In the genomic region with DNA sequence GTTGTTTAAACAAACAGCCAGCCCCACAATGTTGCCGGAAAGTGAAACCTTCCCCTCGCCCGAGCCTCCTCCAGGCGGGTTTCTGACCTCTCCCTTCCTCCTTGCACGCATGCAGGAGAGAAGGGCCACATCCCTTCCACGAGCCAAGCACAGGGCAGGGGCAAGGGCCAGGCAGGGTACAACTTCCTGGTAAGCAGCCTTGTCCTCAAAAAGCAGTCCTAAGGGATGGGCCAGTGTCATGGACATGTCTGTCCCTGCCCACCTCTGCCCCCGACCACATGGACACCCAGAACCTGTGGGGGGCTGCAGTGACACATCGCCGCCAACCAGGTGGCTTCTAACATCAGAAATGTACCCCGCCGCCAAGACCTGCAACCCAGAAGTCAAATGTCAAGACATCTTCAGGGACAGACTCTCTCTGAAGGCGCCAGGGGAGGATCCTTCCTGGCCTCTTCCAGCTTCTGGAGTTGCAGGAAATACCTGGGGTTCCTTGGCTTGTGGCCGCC, we compare ENCODE assay signal across 1 cellular context.
TF ChIP-seq lines count a peak whose summit lies in the region.

No MANE protein-coding gene starts in this region.

TF ChIP-seq in H1, 55 proteins besides CTCF, POLR2A, EP300 and RAD21:
- TF ChIP-seq TEAD4 (IDR thresholded peaks at IDR 0.05; ENCODE audit: low read depth, low read length) (no peak), TBP (IDR thresholded peaks at IDR 0.05; ENCODE audit: low read depth, low read length) (no peak), SP1 (IDR thresholded peaks at IDR 0.05; ENCODE audit: low read depth, low read length) (no peak), SRF (IDR thresholded peaks at IDR 0.05; ENCODE audit: low read depth, low read length) (no peak), RFX5 (IDR thresholded peaks at IDR 0.05; ENCODE audit: borderline replicate concordance, low read depth, low read length) (no peak), HDAC2 (IDR thresholded peaks at IDR 0.05; ENCODE audit: borderline replicate concordance in 1 of 2, low read depth in 2 of 2, low read length in 2 of 2) (no peak), YY1 (IDR thresholded peaks at IDR 0.05; ENCODE audit: low read depth, low read length) (no peak), SUZ12 (IDR thresholded peaks at IDR 0.05; ENCODE audit: low read length) (no peak), CHD2 (IDR thresholded peaks at IDR 0.05; ENCODE audit: low read length) (no peak), MAFK (IDR thresholded peaks at IDR 0.05; ENCODE audit: low read depth, low read length) (no peak), POU5F1 (IDR thresholded peaks at IDR 0.05; ENCODE audit: low read depth, low read length) (no peak), TCF12 (IDR thresholded peaks at IDR 0.05; ENCODE audit: low read depth, low read length) (no peak), KDM4A (IDR thresholded peaks at IDR 0.05; ENCODE audit: low read depth, low read length, severe bottlenecking) (no peak), ASH2L (IDR thresholded peaks at IDR 0.05; ENCODE audit: low read length) (no peak), SIN3A (conservative IDR thresholded peaks at IDR 0.05 in 1 of 2, IDR thresholded peaks at IDR 0.05 in 1 of 2; ENCODE audit: low read depth in 1 of 2, low read length in 2 of 2) (no peak)
- TF ChIP-seq, protein P1, sequence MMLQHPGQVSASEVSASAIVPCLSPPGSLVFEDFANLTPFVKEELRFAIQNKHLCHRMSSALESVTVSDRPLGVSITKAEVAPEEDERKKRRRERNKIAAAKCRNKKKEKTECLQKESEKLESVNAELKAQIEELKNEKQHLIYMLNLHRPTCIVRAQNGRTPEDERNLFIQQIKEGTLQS (IDR thresholded peaks at IDR 0.05; ENCODE audit: insufficient read depth, low read depth, low read length), result no peak
TF ChIP-seq in H1: peak in this region for 0.
